19 cellular contexts compared by ENCODE assay signal in the genomic region with DNA sequence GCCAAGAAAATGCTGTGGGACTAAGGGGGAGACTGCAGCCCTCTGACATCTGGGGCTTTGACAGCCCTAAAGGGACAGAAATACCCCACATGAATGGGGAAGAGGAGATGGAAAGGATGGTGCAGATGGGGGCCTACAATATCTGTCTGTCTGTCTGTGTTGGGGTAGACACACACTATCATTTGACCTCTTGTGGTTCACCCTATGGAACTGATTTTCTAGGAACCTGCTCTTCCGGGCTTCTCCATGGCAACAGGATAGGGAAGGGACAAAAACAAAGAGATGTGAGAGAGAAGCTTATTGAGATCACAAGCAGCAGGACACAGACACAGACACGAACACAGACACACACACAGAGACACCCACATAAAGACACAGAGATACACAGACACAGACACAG.
"Had no signal": no experiment of that assay in that cellular context is flagged by ENCODE, and none has a peak within 500 bp of the region (broad histone marks: within the 10 kb centered on the region; RNA-seq: fewer than 3 reads in every experiment).

No MANE protein-coding gene starts in this region.

- DNase-seq: activated CD4-positive, alpha-beta T cell treated with anti-CD3 and anti-CD28 coated beads for 48 hours; activated CD8-positive, alpha-beta memory T cell treated with anti-CD3 and anti-CD28 coated beads, Interleukin-2, amount 50 U/mL, for 48 hours; activated CD8-positive, alpha-beta T cell treated with anti-CD3 and anti-CD28 coated beads, Interleukin-2, amount 10 ng/mL, durations not matched to agents 7 days and 5 days; activated naive CD4-positive, alpha-beta T cell treated with Interleukin-2 at 50 U/mL for 16 hours; activated naive CD8-positive, alpha-beta T cell treated with anti-CD3 and anti-CD28 coated beads, Interleukin-2, amount 50 U/mL, for 24 hours; colonic mucosa; effector CD8-positive, alpha-beta T cell; islet precursor cell; nephron progenitor cell; sigmoid colon; stimulated activated CD4-positive, alpha-beta T cell treated with anti-CD3 and anti-CD28 coated beads, Interleukin-2, amount 100 ng/mL, for 24 hours; stimulated activated naive B cell treated with anti-CD40 and anti-IgM and Interleukin-4, amounts not matched to agents 10 μg/mL and 1 μg/mL and 100 μg/mL, for 72 hours; substantia nigra; T1000; transverse colon had no signal

- H3K9me3 ChIP-seq: colonic mucosa, gastroesophageal sphincter, sigmoid colon, transverse colon had no signal

- H3K27me3 ChIP-seq: colonic mucosa, transverse colon had no signal

- H3K4me3 ChIP-seq: colonic mucosa, gastroesophageal sphincter, sigmoid colon, transverse colon had no signal

- H3K4me1 ChIP-seq: colonic mucosa, gastroesophageal sphincter, sigmoid colon had no signal

- H3K36me3 ChIP-seq: colonic mucosa, sigmoid colon, transverse colon had no signal

- H3K27ac ChIP-seq: colonic mucosa, epithelial cell of prostate, gastroesophageal sphincter, sigmoid colon, transverse colon had no signal

- ATAC-seq: activated CD8-positive, alpha-beta T cell treated with anti-CD3 and anti-CD28 coated beads, Interleukin-2, amount 10 ng/mL, durations not matched to agents 7 days and 5 days; activated naive CD8-positive, alpha-beta T cell treated with anti-CD3 and anti-CD28 coated beads, Interleukin-2, amount 50 U/mL, for 24 hours; gastroesophageal sphincter; left lobe of liver; stimulated activated naive B cell treated with anti-CD40 and anti-IgM and Interleukin-4, amounts not matched to agents 10 μg/mL and 1 μg/mL and 100 μg/mL, for 72 hours; WTC11 had no signal
